In the genomic region with DNA sequence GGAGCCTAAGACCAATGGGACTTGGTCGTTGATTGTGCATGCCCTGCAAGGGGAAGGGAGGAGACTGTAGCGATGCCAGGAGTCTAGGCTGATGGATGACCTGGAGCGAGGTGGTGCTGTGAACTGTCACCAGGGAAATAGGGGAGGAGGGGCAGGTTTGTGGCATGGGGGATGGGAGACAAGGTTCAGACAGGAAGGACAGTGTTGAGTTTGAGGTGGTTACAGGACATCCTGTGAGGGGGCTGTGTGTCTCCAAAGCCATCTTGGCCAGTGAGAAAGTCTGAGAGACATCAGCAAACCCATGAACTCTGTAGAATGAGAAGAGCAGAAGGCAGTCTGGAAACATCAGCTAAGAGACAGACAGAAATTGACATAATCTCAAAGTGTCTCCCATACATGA, we compare ENCODE assay signal across 18 cellular contexts. TPM values are rescaled to one million over a fixed set of nuclear protein-coding genes. Genes with fewer than 3 reads are reported as not detected.
DNase-seq lines count a peak whose midpoint lies in the region; ATAC-seq, FAIRE-seq and TF ChIP-seq lines count a peak whose summit lies in the region.
"Had no signal": no experiment of that assay in that cellular context is flagged by ENCODE, and none has a peak within 500 bp of the region (broad histone marks: within the 10 kb centered on the region; RNA-seq: fewer than 3 reads in every experiment).

No MANE protein-coding gene starts in this region.

- TF ChIP-seq CTCF in activated B cell treated with CpG ODN at 0.5 μM for 24 hours (IDR thresholded peaks at IDR 0.05) (no peak), H1 (IDR thresholded peaks at IDR 0.05; ENCODE audit: control extremely low read depth in 1 of 3, insufficient read depth in 1 of 3, low read depth in 1 of 3, low read length in 3 of 3) (no peak)

- no peaks in the 10 kb centered on the region for H3K23me2 ChIP-seq in H1 (ENCODE audit: low read depth, low read length)

- no peaks in the 10 kb centered on the region for H3K36me3 ChIP-seq in H1 (ENCODE audit: control insufficient read depth in 2 of 4, insufficient read depth in 4 of 4, low read length in 3 of 4)

- H3K4me3 Mint-ChIP-seq in activated naive CD8-positive, alpha-beta T cell treated with anti-CD3 and anti-CD28 coated beads, Interleukin-2, amount 10 ng/mL, durations not matched to agents 7 days and 5 days: no peak overlapping the region
- H3K4me3 Mint-ChIP-seq in activated naive CD8-positive, alpha-beta T cell treated with anti-CD3 and anti-CD28 coated beads, Interleukin-2, amount 50 U/mL, for 24 hours: no peak overlapping the region
- no peak overlapping the region for H3K4me3 Mint-ChIP-seq in activated B cell treated with CpG ODN at 0.5 μM for 24 hours
- H3K4me3 Mint-ChIP-seq: GM23338 had no signal

- H3K79me1 ChIP-seq in H1 (ENCODE audit: low read depth, low read length): no peaks in the 10 kb centered on the region

- peaks cover 26% of the 10 kb centered on the region for H3K4me1 Mint-ChIP-seq in activated naive CD8-positive, alpha-beta T cell treated with anti-CD3 and anti-CD28 coated beads, Interleukin-2, amount 10 ng/mL, durations not matched to agents 7 days and 5 days
- peaks cover 42% of the 10 kb centered on the region for H3K4me1 Mint-ChIP-seq in activated naive CD8-positive, alpha-beta T cell treated with anti-CD3 and anti-CD28 coated beads, Interleukin-2, amount 50 U/mL, for 24 hours
- peaks cover 48% of the 10 kb centered on the region for H3K4me1 Mint-ChIP-seq in activated B cell treated with CpG ODN at 0.5 μM for 24 hours

- no peak overlapping the region for H2BK15ac ChIP-seq in H1 (ENCODE audit: low read length)

- no peaks in the 10 kb centered on the region for H3K9me3 ChIP-seq in H1 (ENCODE audit: insufficient read depth in 2 of 2, low read depth in 1 of 2, low read length in 1 of 2)
- H3K9me3 ChIP-seq: A549, Caco-2 had no signal

- H3K79me2 ChIP-seq in H1 (ENCODE audit: control insufficient read depth in 1 of 2, insufficient read depth in 2 of 2, low read length in 2 of 2): no peaks in the 10 kb centered on the region

- H3K4me3 ChIP-seq in H1 (ENCODE audit: extremely low read depth in 1 of 4, insufficient read depth in 2 of 4, low read depth in 3 of 4, low read length in 4 of 4): no peak overlapping the region
- H3K4me3 ChIP-seq: A549, GM23338 had no signal

- H2BK120ac ChIP-seq in H1 (replicated peaks; ENCODE audit: low read depth, low read length): no peak overlapping the region

- H4K20me1 ChIP-seq in H1 (replicated peaks in 1 of 2; ENCODE audit: control insufficient read depth in 1 of 2, insufficient read depth in 2 of 2, low read length in 2 of 2): no peaks in the 10 kb centered on the region

- H3K27me3 ChIP-seq in H1 (replicated peaks in 1 of 4; ENCODE audit: control insufficient read depth in 3 of 4, extremely low read depth in 1 of 4, insufficient read depth in 3 of 4, low read length in 3 of 4): no peaks in the 10 kb centered on the region

- no peak for DNase-seq in activated naive CD8-positive, alpha-beta T cell treated with anti-CD3 and anti-CD28 coated beads, Interleukin-2, amount 10 ng/mL, durations not matched to agents 7 days and 5 days
- DNase-seq in activated naive CD8-positive, alpha-beta T cell treated with anti-CD3 and anti-CD28 coated beads, Interleukin-2, amount 50 U/mL, for 24 hours: no peak
- DNase-seq in activated B cell treated with CpG ODN at 0.5 μM for 24 hours (no peak), H1 (ENCODE audit: low read depth in 1 of 2, low spot score in 2 of 2) (no peak), GM19240 (ENCODE audit: insufficient read length, low spot score) (no peak)
- DNase-seq: Caco-2, KBM-7, NCI-H1048, NCI-H1436 treated with DMSO at 0.1 percent for 48 hours, NCI-H2081, NCI-H82, PC-3 had no signal

- no peak overlapping the region for H3K14ac ChIP-seq in H1 (ENCODE audit: insufficient read length)

- peaks cover 4% of the 10 kb centered on the region for H3K36me3 Mint-ChIP-seq in activated naive CD8-positive, alpha-beta T cell treated with anti-CD3 and anti-CD28 coated beads, Interleukin-2, amount 10 ng/mL, durations not matched to agents 7 days and 5 days
- H3K36me3 Mint-ChIP-seq in activated naive CD8-positive, alpha-beta T cell treated with anti-CD3 and anti-CD28 coated beads, Interleukin-2, amount 50 U/mL, for 24 hours (ENCODE audit: low read depth): no peaks in the 10 kb centered on the region
- H3K36me3 Mint-ChIP-seq in activated B cell treated with CpG ODN at 0.5 μM for 24 hours (ENCODE audit: low read depth): no peaks in the 10 kb centered on the region

- H3K18ac ChIP-seq in H1 (ENCODE audit: extremely low read depth, low read length): no peak overlapping the region

- H3K27ac Mint-ChIP-seq in activated naive CD8-positive, alpha-beta T cell treated with anti-CD3 and anti-CD28 coated beads, Interleukin-2, amount 10 ng/mL, durations not matched to agents 7 days and 5 days: peak overlapping the region; percentile 47
- H3K27ac Mint-ChIP-seq in activated naive CD8-positive, alpha-beta T cell treated with anti-CD3 and anti-CD28 coated beads, Interleukin-2, amount 50 U/mL, for 24 hours: no peak overlapping the region
- H3K27ac Mint-ChIP-seq in activated B cell treated with CpG ODN at 0.5 μM for 24 hours: peak overlapping the region; percentile 27
- H3K27ac Mint-ChIP-seq: GM23338 had no signal

- H4K8ac ChIP-seq in H1 (ENCODE audit: extremely low read depth, insufficient read depth, low read length): no peak overlapping the region

- no peak overlapping the region for H3K4ac ChIP-seq in H1 (replicated peaks; ENCODE audit: insufficient read length, low read depth, low read length)

- H2BK5ac ChIP-seq in H1 (ENCODE audit: low read depth, low read length): no peak overlapping the region

- 84% methylated on average over 3 of the region's 3 CpGs; no CpG with 5 or more reads in 1 of the 2 experiments for WGBS in H1 (ENCODE audit: extremely low coverage in 1 of 2, insufficient coverage in 1 of 2, insufficient read length in 1 of 2, insufficient replicate concordance in 2 of 2, low coverage in 1 of 2, low lambda C conversion rate in 2 of 2, missing lambda C conversion rate in 1 of 2), 2 experiments

- H3K4me2 ChIP-seq in H1 (ENCODE audit: insufficient read depth in 1 of 2, low read depth in 2 of 2, low read length in 2 of 2): no peak overlapping the region
- H3K4me2 ChIP-seq: A549, GM23338 had no signal

- H3K4me1 ChIP-seq in H1 (replicated peaks in 1 of 4; ENCODE audit: control insufficient read depth in 3 of 4, insufficient read depth in 4 of 4, low read length in 3 of 4): no peaks in the 10 kb centered on the region
- H3K4me1 ChIP-seq: A549, Caco-2 had no signal

- intact Hi-C loops in activated B cell treated with CpG ODN at 0.5 μM for 24 hours (cut with micrococcal nuclease): loop anchor here (10.0 kb wide), 1 partner anchor 300 kb away; no protein-coding TSS in a partner anchor

- H3K9ac ChIP-seq in H1 (replicated peaks in 1 of 4; ENCODE audit: extremely low read depth in 1 of 4, low read depth in 3 of 4, low read length in 3 of 4): no peak overlapping the region

- no peak overlapping the region for H3K23ac ChIP-seq in H1 (ENCODE audit: insufficient read length)

- CTCF ChIA-PET in activated B cell treated with CpG ODN at 0.5 μM for 24 hours (lab: Charles Lee): no interaction called here
- CTCF ChIA-PET in H1 (lab: Charles Lee; ENCODE audit: partially characterized antibody): no interaction called here

- no peak overlapping the region for H4K91ac ChIP-seq in H1 (replicated peaks; ENCODE audit: insufficient read length, low read length)

- ATAC-seq in activated naive CD8-positive, alpha-beta T cell treated with anti-CD3 and anti-CD28 coated beads, Interleukin-2, amount 10 ng/mL, durations not matched to agents 7 days and 5 days (ENCODE audit: low read depth): no peak
- ATAC-seq in activated naive CD8-positive, alpha-beta T cell treated with anti-CD3 and anti-CD28 coated beads, Interleukin-2, amount 50 U/mL, for 24 hours: no peak
- no peak for ATAC-seq in activated B cell treated with CpG ODN at 0.5 μM for 24 hours (ENCODE audit: low read depth)
- ATAC-seq in GM21717 (IDR thresholded peaks at IDR 0.05; ENCODE audit: unreplicated experiment): no peak
- ATAC-seq in GM18498 (IDR thresholded peaks at IDR 0.05; ENCODE audit: unreplicated experiment): no peak
- ATAC-seq: A549, GM23338, PC-3 had no signal

- H2AK5ac ChIP-seq in H1 (ENCODE audit: low read depth, low read length): 0 out of 2 replicates have a peak overlapping the region, but pooled peaks have one; percentile 24

- no peak for TF ChIP-seq RAD21 in H1 (IDR thresholded peaks at IDR 0.05 in 1 of 2, conservative IDR thresholded peaks at IDR 0.05 in 1 of 2; ENCODE audit: low read depth in 2 of 2, low read length in 2 of 2)

- no peak for TF ChIP-seq POLR2A in H1 (IDR thresholded peaks at IDR 0.05; ENCODE audit: control extremely low read depth in 1 of 2, low read depth in 2 of 2, low read length in 2 of 2)

- H3K56ac ChIP-seq in H1 (replicated peaks; ENCODE audit: insufficient read length, low read depth, low read length): no peak overlapping the region

- no peak overlapping the region for H3K27ac ChIP-seq in H1 (ENCODE audit: low read depth, low read length)
- H3K27ac ChIP-seq: A549, HL-60, RWPE1 had no signal

- H4K5ac ChIP-seq in H1 (ENCODE audit: insufficient read length, low read depth, low read length): no peak overlapping the region

- H2AFZ ChIP-seq in H1 (ENCODE audit: low read length): no peak overlapping the region
- H2AFZ ChIP-seq: GM23338 had no signal

- no peak for TF ChIP-seq EP300 in H1 (IDR thresholded peaks at IDR 0.05; ENCODE audit: borderline replicate concordance in 1 of 2, low read depth in 2 of 2, low read length in 2 of 2)

- H3K9me3 Mint-ChIP-seq in activated naive CD8-positive, alpha-beta T cell treated with anti-CD3 and anti-CD28 coated beads, Interleukin-2, amount 10 ng/mL, durations not matched to agents 7 days and 5 days: peaks cover 13% of the 10 kb centered on the region
- peaks cover 7% of the 10 kb centered on the region for H3K9me3 Mint-ChIP-seq in activated naive CD8-positive, alpha-beta T cell treated with anti-CD3 and anti-CD28 coated beads, Interleukin-2, amount 50 U/mL, for 24 hours
- peaks cover 4% of the 10 kb centered on the region for H3K9me3 Mint-ChIP-seq in activated B cell treated with CpG ODN at 0.5 μM for 24 hours

- no peak for FAIRE-seq in H1 (lab: Jason Lieb, UNC)
- FAIRE-seq: A549 had no signal

- POLR2A ChIA-PET in activated naive CD8-positive, alpha-beta T cell treated with anti-CD3 and anti-CD28 coated beads, Interleukin-2, amount 10 ng/mL, durations not matched to agents 7 days and 5 days (lab: Charles Lee): no interaction called here
- POLR2A ChIA-PET in activated B cell treated with CpG ODN at 0.5 μM for 24 hours (lab: Charles Lee): interaction anchor here (1.6 to 8.8 kb wide), 2 partner anchors 13 to 39 kb away, joined by 16 to 168 read pairs; a partner anchor contains a TSS
- POLR2A ChIA-PET in H1 (lab: Charles Lee; ENCODE audit: partially characterized antibody): no interaction called here

- H3K27me3 Mint-ChIP-seq in activated naive CD8-positive, alpha-beta T cell treated with anti-CD3 and anti-CD28 coated beads, Interleukin-2, amount 10 ng/mL, durations not matched to agents 7 days and 5 days: peaks cover 2% of the 10 kb centered on the region
- H3K27me3 Mint-ChIP-seq in activated naive CD8-positive, alpha-beta T cell treated with anti-CD3 and anti-CD28 coated beads, Interleukin-2, amount 50 U/mL, for 24 hours: no peaks in the 10 kb centered on the region
- H3K27me3 Mint-ChIP-seq in activated B cell treated with CpG ODN at 0.5 μM for 24 hours: no peaks in the 10 kb centered on the region

- no peak overlapping the region for H2BK12ac ChIP-seq in H1 (ENCODE audit: low read depth, low read length)

- H2BK20ac ChIP-seq in H1 (ENCODE audit: low read length): no peak overlapping the region

RNA-seq across cellular contexts. Expression of a gene that starts 38.5 kb away (rescaled TPM):
- 10 to 100 TPM; 20.5 to 21.2 TPM for total RNA-seq in activated naive CD8-positive, alpha-beta T cell treated with anti-CD3 and anti-CD28 coated beads, Interleukin-2, amount 10 ng/mL, durations not matched to agents 7 days and 5 days
- total RNA-seq in activated B cell treated with CpG ODN at 0.5 μM for 24 hours: 13.8 and 15.5 TPM in 2 replicates
- total RNA-seq in H1 (2021; fragmentation: NEBNext Ultra II Directional; extraction: Animal tissue kit (Norgen Biotek cat#: 25700)): 11.6 and 12.5 TPM in 2 replicates
- 1.7 and 2.2 TPM in 2 replicates for polyA plus RNA-seq in H1 (2011; rRNA removed)
- 3.4 TPM for polyA plus RNA-seq in H1 (2011; cell fraction: cytosol; rRNA removed)
- 9.8 TPM for polyA plus RNA-seq in H1 (2011; cell fraction: nucleus; rRNA removed)
- 2.8 to 4.7 TPM (median 4.1 TPM) in 4 replicates for polyA plus RNA-seq in H1 (2012, experiment 1 of 2)
- polyA plus RNA-seq in H1 (2012, experiment 2 of 2): 0.42 TPM
- 6.1 TPM for polyA plus RNA-seq in H1 (2013, experiment 1 of 2)
- polyA plus RNA-seq in H1 (2013, experiment 2 of 2): 6.2 TPM
- polyA minus RNA-seq in H1 (2011; rRNA and poly(A)+ RNA removed): 11.3 and 19.1 TPM in 2 replicates
- polyA minus RNA-seq in H1 (2011; cell fraction: cytosol; rRNA and poly(A)+ RNA removed): 5.4 TPM
- 13.6 TPM for polyA minus RNA-seq in H1 (2011; cell fraction: nucleus; rRNA and poly(A)+ RNA removed)
